Comparison of ENCODE assay signal across 26 cellular contexts in the genomic region with DNA sequence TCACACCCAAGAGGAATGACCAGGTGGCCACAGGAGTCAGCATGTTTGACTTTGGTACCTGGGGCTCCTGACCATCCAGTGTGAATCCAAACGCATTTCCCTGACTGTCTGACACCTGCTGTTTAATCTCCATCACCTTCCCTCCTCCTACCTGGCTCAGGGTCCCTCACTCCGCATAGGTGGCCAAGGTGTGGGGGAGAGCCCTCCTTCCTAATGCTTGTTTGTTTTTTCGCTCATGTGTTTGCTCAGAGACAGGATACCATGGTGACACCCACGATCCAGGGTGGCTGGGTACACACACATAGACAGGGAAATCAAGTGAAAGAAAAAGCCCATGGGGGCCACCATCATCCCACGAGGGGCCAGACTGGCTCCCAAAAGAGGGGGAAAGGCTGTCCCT.
DNase-seq lines count a peak whose midpoint lies in the region; TF ChIP-seq lines count a peak whose summit lies in the region.
"Had no signal": no experiment of that assay in that cellular context is flagged by ENCODE, and none has a peak within 500 bp of the region (broad histone marks: within the 10 kb centered on the region; RNA-seq: fewer than 3 reads in every experiment).

No MANE protein-coding gene starts in this region.

- peak overlapping the region; percentile 87; the same call in 1 of the 2 replicates for H3K27ac ChIP-seq in WERI-Rb-1
- H3K27ac ChIP-seq in thyroid gland = no peak overlapping the region
- H3K27ac ChIP-seq: adrenal gland; BLaER1 treated with 17β-estradiol and CSF1 and Interleukin-3, amounts not matched to agents 10 nM and 100 nM; foreskin keratinocyte; GM23248; heart left ventricle; prostate gland had no signal

- no peak overlapping the region for H3K4me3 ChIP-seq in WERI-Rb-1 (ENCODE audit: low read depth, low read length)
- no peak overlapping the region for H3K4me3 ChIP-seq in thyroid gland (replicated peaks in 1 of 3)
- H3K4me3 ChIP-seq: adrenal gland; BLaER1 treated with 17β-estradiol and CSF1 and Interleukin-3, amounts not matched to agents 10 nM and 100 nM; esophagus squamous epithelium; GM23248; heart left ventricle; prostate gland; sigmoid colon; stomach had no signal

- peak; percentile 58 for DNase-seq in NCI-H1417 treated with DMSO at 0.1 percent for 48 hours (lab: John Stamatoyannopoulos, UW)
- peak; percentile 63 for DNase-seq in NCI-H345 treated with DMSO at 0.1 percent for 48 hours (lab: John Stamatoyannopoulos, UW; ENCODE audit: unreplicated experiment)
- no peak for DNase-seq in WERI-Rb-1
- DNase-seq in GM10266 (ENCODE audit: extremely low spot score) = no peak
- no peak for DNase-seq in thyroid gland
- DNase-seq in dedifferentiated amniotic fluid mesenchymal stem cell (ENCODE audit: extremely low spot score) = no peak
- DNase-seq in SIG-M5 treated with dmso at 0.1 percent for 504 hours (lab: John Stamatoyannopoulos, UW; ENCODE audit: unreplicated experiment) = no peak
- DNase-seq: activated CD4-positive, alpha-beta T cell treated with anti-CD3 and anti-CD28 coated beads for 4 hours; activated CD8-positive, alpha-beta T cell treated with anti-CD3 and anti-CD28 coated beads, Interleukin-2, amount 10 ng/mL, durations not matched to agents 7 days and 5 days; activated naive CD4-positive, alpha-beta T cell treated with anti-CD3 and anti-CD28 coated beads, Interleukin-2, amount 10 ng/mL, durations not matched to agents 7 days and 5 days; adrenal gland; DND-41; esophagus squamous epithelium; foreskin keratinocyte; GF-D8; GM23248; heart left ventricle; Kasumi-1; NCI-H446 treated with DMSO at 0.1 percent for 48 hours; Right ventricle myocardium superior; sigmoid colon; stimulated activated CD4-positive, alpha-beta T cell treated with anti-CD3 and anti-CD28 coated beads, Interleukin-12 subunit alpha, Interleukin-12 subunit beta, amount 100 ng/mL, for 4 hours; stimulated activated CD4-positive, alpha-beta T cell treated with anti-CD3 and anti-CD28 coated beads, Interleukin-4, amount 100 ng/mL, for 1 hour; stomach had no signal

- H3K27me3 ChIP-seq in WERI-Rb-1 (ENCODE audit: insufficient read depth, low read depth, severe bottlenecking) (no peaks in the 10 kb centered on the region), thyroid gland (no peaks in the 10 kb centered on the region)
- H3K27me3 ChIP-seq: adrenal gland; BLaER1 treated with 17β-estradiol and CSF1 and Interleukin-3, amounts not matched to agents 10 nM and 100 nM; foreskin keratinocyte; sigmoid colon; stomach had no signal

- WGBS in thyroid gland, 2 donors = 63 to 70% methylated on average over 5 of the region's 5 CpGs

- intact Hi-C loops in thyroid gland (cut with DNase I) = no loop called here

- no peaks in the 10 kb centered on the region for H3K4me1 ChIP-seq in thyroid gland
- H3K4me1 ChIP-seq: adrenal gland, foreskin keratinocyte, heart left ventricle, prostate gland had no signal

- no peak for TF ChIP-seq POLR2A in thyroid gland (IDR thresholded peaks at IDR 0.05)

- H3K9me3 ChIP-seq in WERI-Rb-1 (ENCODE audit: severe bottlenecking) (no peaks in the 10 kb centered on the region), thyroid gland (no peaks in the 10 kb centered on the region)
- H3K9me3 ChIP-seq: adrenal gland; BLaER1 treated with 17β-estradiol and CSF1 and Interleukin-3, amounts not matched to agents 10 nM and 100 nM; esophagus squamous epithelium; heart left ventricle; prostate gland; sigmoid colon; stomach had no signal

- H3K36me3 ChIP-seq in WERI-Rb-1 (no peaks in the 10 kb centered on the region), thyroid gland (no peaks in the 10 kb centered on the region)
- H3K36me3 ChIP-seq: adrenal gland; BLaER1 treated with 17β-estradiol and CSF1 and Interleukin-3, amounts not matched to agents 10 nM and 100 nM; esophagus squamous epithelium; heart left ventricle; prostate gland; sigmoid colon; stomach had no signal

- TF ChIP-seq CTCF in WERI-Rb-1 (IDR thresholded peaks at IDR 0.05; ENCODE audit: low read depth, low read length) (no peak), GM10266 (IDR thresholded peaks at IDR 0.05; ENCODE audit: control insufficient read depth, insufficient read depth, low read depth, missing control alignments) (no peak), thyroid gland (IDR thresholded peaks at IDR 0.05) (no peak)

Comparison
In these comparisons a context has a peak if more than half of its experiments do, and no peak if none do; other contexts are left out.
1. DNase-seq: peak in NCI-H1417 treated with DMSO at 0.1 percent for 48 hours (single experiment) and NCI-H345 treated with DMSO at 0.1 percent for 48 hours (single experiment); none in WERI-Rb-1 (single experiment), GM10266 (single experiment), thyroid gland (0 of 2), dedifferentiated amniotic fluid mesenchymal stem cell (single experiment) and SIG-M5 treated with dmso at 0.1 percent for 504 hours (single experiment).